Comparison of ENCODE assay signal across 16 cellular contexts in genomic region chr10:7475954-7476353, GRCh38.
DNase-seq lines count a peak whose midpoint lies in the region; ATAC-seq and TF ChIP-seq lines count a peak whose summit lies in the region.
"Had no signal": no experiment of that assay in that cellular context is flagged by ENCODE, and none has a peak within 500 bp of the region (broad histone marks: within the 10 kb centered on the region; RNA-seq: fewer than 3 reads in every experiment).

No MANE protein-coding gene starts in this region.

- H3K4me1 ChIP-seq in OCI-LY1 (ENCODE audit: insufficient read depth, low read length, severe bottlenecking) (peaks cover 93% of the 10 kb centered on the region), Caco-2 (no peaks in the 10 kb centered on the region)
- H3K4me1 ChIP-seq: vagina had no signal

- no peaks in the 10 kb centered on the region; the same call in 1 of the 2 replicates for H3K9me3 ChIP-seq in OCI-LY1 (ENCODE audit: low read length)
- no peaks in the 10 kb centered on the region for H3K9me3 ChIP-seq in Caco-2
- H3K9me3 ChIP-seq: neutrophil, vagina had no signal

- H3K4me2 ChIP-seq in OCI-LY1 (ENCODE audit: low read length): peak overlapping the region; percentile 53; the same call in 1 of the 2 replicates

- BruUV-seq in Caco-2 (replicated peaks; lab: Mats Ljungman, UMichigan): no TSS peak

- peaks cover 7% of the 10 kb centered on the region; the same call in 1 of the 2 replicates for H3F3A ChIP-seq in OCI-LY1 (ENCODE audit: insufficient read depth, low read length)

- H3K36me3 Mint-ChIP-seq in IgD-negative memory B cell: peaks cover 3% of the 10 kb centered on the region
- no peaks in the 10 kb centered on the region for H3K36me3 Mint-ChIP-seq in activated T-cell treated with anti-CD3 and anti-CD28 coated beads, Interleukin-2, amount 50 U/mL, for 72 hours (ENCODE audit: insufficient read depth in 2 of 2)
- H3K36me3 Mint-ChIP-seq in Caco-2 (ENCODE audit: insufficient read depth, unreplicated experiment): no peaks in the 10 kb centered on the region
- H3K36me3 Mint-ChIP-seq: activated naive CD4-positive, alpha-beta T cell treated with anti-CD3 and anti-CD28 coated beads, Interleukin-2, amount 50 U/mL, for 72 hours had no signal

- intact Hi-C loops in left ventricle myocardium superior (cut with micrococcal nuclease) (no loop called here), Caco-2 (cut with micrococcal nuclease; ENCODE audit: unreplicated experiment) (no loop called here)

- H3K9me3 Mint-ChIP-seq in IgD-negative memory B cell (no peaks in the 10 kb centered on the region), Caco-2 (ENCODE audit: unreplicated experiment) (no peaks in the 10 kb centered on the region)
- H3K9me3 Mint-ChIP-seq in activated T-cell treated with anti-CD3 and anti-CD28 coated beads, Interleukin-2, amount 50 U/mL, for 72 hours: no peaks in the 10 kb centered on the region
- H3K9me3 Mint-ChIP-seq: T-helper 1 cell treated with Interleukin-12 subunit alpha and Interleukin-12 subunit beta and Interleukin-4 antibody, amounts not matched to agents 30 μg/mL and 1 μg/mL, for 36 hours had no signal

- peak overlapping the region; percentile 96 for H3K27ac ChIP-seq in OCI-LY1 (ENCODE audit: low read depth, low read length, poor library complexity, severe bottlenecking)
- H3K27ac ChIP-seq: neutrophil, vagina had no signal

- H3K36me3 ChIP-seq in OCI-LY1 (ENCODE audit: insufficient read depth, low read length): no peaks in the 10 kb centered on the region
- H3K36me3 ChIP-seq in Caco-2 (ENCODE audit: control insufficient read depth, insufficient read depth, low read length): no peaks in the 10 kb centered on the region
- H3K36me3 ChIP-seq: neutrophil, vagina had no signal

- no peaks in the 10 kb centered on the region for H3K9me2 ChIP-seq in OCI-LY1 (ENCODE audit: low read depth, low read length)

- H3K4me1 Mint-ChIP-seq in IgD-negative memory B cell: peaks cover 57 to 75% (median 72%) of the 10 kb centered on the region in 3 donors
- peaks cover 51% of the 10 kb centered on the region for H3K4me1 Mint-ChIP-seq in activated T-cell treated with anti-CD3 and anti-CD28 coated beads, Interleukin-2, amount 50 U/mL, for 72 hours (ENCODE audit: low read depth)
- H3K4me1 Mint-ChIP-seq in Caco-2 (ENCODE audit: low read depth, unreplicated experiment): no peaks in the 10 kb centered on the region

- peak overlapping the region; percentile 5; the same call in 1 of the 2 replicates for H3K9ac ChIP-seq in OCI-LY1 (ENCODE audit: low read length)

- DNase-seq in left ventricle myocardium superior (no peak), superior temporal gyrus (ENCODE audit: extremely low spot score) (peak; percentile 36), Caco-2 (no peak), DMS79 (lab: John Stamatoyannopoulos, UW) (no peak)
- no peak for DNase-seq in activated T-cell treated with anti-CD3 and anti-CD28 coated beads, Interleukin-2, amount 50 U/mL, for 72 hours
- DNase-seq: activated CD4-positive, alpha-beta T cell treated with anti-CD3 and anti-CD28 coated beads for 1 hour; central memory CD4-positive, alpha-beta T cell; DND-41; NCI-H510A had no signal

- no peaks in the 10 kb centered on the region for H4K20me1 ChIP-seq in OCI-LY1 (ENCODE audit: insufficient read depth, low read length)

- no peak overlapping the region for H2AFZ ChIP-seq in OCI-LY1 (ENCODE audit: low read length)

- H3K4me3 Mint-ChIP-seq in IgD-negative memory B cell: peak overlapping the region in 2 of 4 donors; percentile 3 to 81
- no peak overlapping the region for H3K4me3 Mint-ChIP-seq in activated T-cell treated with anti-CD3 and anti-CD28 coated beads, Interleukin-2, amount 50 U/mL, for 72 hours
- H3K4me3 Mint-ChIP-seq in Caco-2 (ENCODE audit: unreplicated experiment): no peak overlapping the region
- H3K4me3 Mint-ChIP-seq: T-helper 1 cell treated with Interleukin-12 subunit alpha and Interleukin-12 subunit beta and Interleukin-4 antibody, amounts not matched to agents 30 μg/mL and 1 μg/mL, for 36 hours had no signal

- H3K79me2 ChIP-seq in OCI-LY1 (ENCODE audit: insufficient read depth, low read length): no peaks in the 10 kb centered on the region

- H3K27me3 Mint-ChIP-seq in IgD-negative memory B cell (peaks cover 1% of the 10 kb centered on the region), Caco-2 (ENCODE audit: insufficient read depth, unreplicated experiment) (peaks cover 31% of the 10 kb centered on the region)
- no peaks in the 10 kb centered on the region for H3K27me3 Mint-ChIP-seq in activated T-cell treated with anti-CD3 and anti-CD28 coated beads, Interleukin-2, amount 50 U/mL, for 72 hours (ENCODE audit: low read depth)

- no peak overlapping the region for H3K4me3 ChIP-seq in OCI-LY1 (ENCODE audit: low read depth, low read length, poor library complexity, severe bottlenecking)
- H3K4me3 ChIP-seq in Caco-2 (ENCODE audit: low read depth, low read length): no peak overlapping the region
- H3K4me3 ChIP-seq: skin epidermis, vagina had no signal

- POLR2A ChIA-PET in Caco-2 (lab: Charles Lee): no interaction called here

- TF ChIP-seq CTCF in OCI-LY1 (IDR thresholded peaks at IDR 0.05; ENCODE audit: low read length) (no peak), Caco-2 (IDR thresholded peaks at IDR 0.05; ENCODE audit: insufficient read depth in 1 of 2, low read depth in 1 of 2, low read length in 1 of 2, severe bottlenecking in 1 of 2, unreplicated experiment in 1 of 2) (no peak)

- H3K27me3 ChIP-seq in OCI-LY1 (ENCODE audit: insufficient read depth, low read length): no peaks in the 10 kb centered on the region
- H3K27me3 ChIP-seq in Caco-2 (replicated peaks; ENCODE audit: control insufficient read depth, insufficient read depth, low read length): peaks cover 1% of the 10 kb centered on the region; the same call in 1 of the 2 replicates
- H3K27me3 ChIP-seq: vagina had no signal

- ATAC-seq in left ventricle myocardium superior: peak; percentile 81
- no peak for ATAC-seq in activated T-cell treated with anti-CD3 and anti-CD28 coated beads, Interleukin-2, amount 50 U/mL, for 72 hours (replicated peaks in 1 of 2)
- ATAC-seq: activated naive CD4-positive, alpha-beta T cell treated with anti-CD3 and anti-CD28 coated beads, Interleukin-2, amount 50 U/mL, for 72 hours had no signal

- CTCF ChIA-PET in Caco-2 (lab: Charles Lee): interaction anchor here (0.6 kb wide), 1 partner anchor 273 kb away, joined by 3 read pairs; no protein-coding TSS in a partner anchor

- peak overlapping the region in 2 of 3 donors; percentile 25 to 54 for H3K27ac Mint-ChIP-seq in IgD-negative memory B cell
- H3K27ac Mint-ChIP-seq in activated T-cell treated with anti-CD3 and anti-CD28 coated beads, Interleukin-2, amount 50 U/mL, for 72 hours: no peak overlapping the region
- H3K27ac Mint-ChIP-seq in Caco-2 (ENCODE audit: unreplicated experiment): no peak overlapping the region
- H3K27ac Mint-ChIP-seq: activated naive CD4-positive, alpha-beta T cell treated with anti-CD3 and anti-CD28 coated beads, Interleukin-2, amount 50 U/mL, for 72 hours; T-helper 1 cell treated with Interleukin-12 subunit alpha and Interleukin-12 subunit beta and Interleukin-4 antibody, amounts not matched to agents 30 μg/mL and 1 μg/mL, for 36 hours had no signal

Comparison
In these comparisons a context has a peak if more than half of its experiments do, and no peak if none do; other contexts are left out.
1. H3K27ac Mint-ChIP-seq: peak in IgD-negative memory B cell (2 of 3); none in activated T-cell treated with anti-CD3 and anti-CD28 coated beads, Interleukin-2, amount 50 U/mL, for 72 hours (single experiment) and Caco-2 (single experiment).